In the genomic region with DNA sequence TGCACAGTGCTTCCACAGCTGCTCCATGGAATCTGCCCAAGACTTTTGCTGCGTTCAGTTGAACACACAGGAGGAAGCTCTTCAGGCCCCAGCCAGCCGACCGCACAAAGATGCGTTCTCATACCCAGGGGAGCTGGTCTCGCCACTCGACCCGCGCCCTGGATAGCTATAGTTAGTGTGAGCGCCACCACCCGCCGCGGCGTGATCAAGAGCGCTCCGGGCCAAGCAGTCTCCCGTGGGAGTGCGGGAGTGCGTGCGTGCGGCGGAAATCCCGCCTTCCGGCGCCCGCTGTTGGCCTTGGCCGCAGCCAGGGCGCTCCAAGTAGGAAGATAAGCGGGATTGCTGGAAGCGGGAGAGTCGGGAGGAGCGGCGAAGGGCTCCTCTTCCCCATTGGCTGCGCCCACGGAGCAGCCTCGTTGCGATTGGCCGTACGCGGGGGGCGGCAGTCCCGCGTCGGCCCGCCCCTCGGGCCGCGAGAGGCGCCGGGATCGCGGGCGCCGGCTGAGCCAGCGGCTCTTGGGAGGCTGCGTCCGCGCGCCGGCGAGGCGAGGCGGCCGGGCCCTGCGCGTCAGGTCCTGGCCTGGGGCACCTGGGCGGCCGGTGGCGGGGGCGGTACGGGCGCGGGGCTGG, we compare ENCODE assay signal across 20 cellular contexts. TPM values are rescaled to one million over a fixed set of nuclear protein-coding genes. Genes with fewer than 3 reads are reported as not detected.
A peak's percentile ranks its signal among the peaks of the same experiment; 100 is the strongest.
DNase-seq lines count a peak whose midpoint lies in the region; ATAC-seq and TF ChIP-seq lines count a peak whose summit lies in the region.
"Not testable (repeated sequence)": the region's sequence is repeated elsewhere in the genome, so short reads cannot be mapped to it uniquely, and the experiment has no call there.
"Had no signal": no experiment of that assay in that cellular context is flagged by ENCODE, and none has a peak within 500 bp of the region (broad histone marks: within the 10 kb centered on the region; RNA-seq: fewer than 3 reads in every experiment).

No MANE protein-coding gene starts in this region.

- H3K9ac ChIP-seq in mucosa of rectum (ENCODE audit: low read depth in 1 of 2, low read length in 2 of 2), result not testable (repeated sequence)

- intact Hi-C loops in MCF 10A (cut with micrococcal nuclease); heart left ventricle (cut with DNase I): not testable (repeated sequence)

- H3K4me1 ChIP-seq in heart left ventricle; mucosa of rectum (ENCODE audit: control insufficient read depth in 2 of 2, insufficient read depth in 2 of 2, low read length in 2 of 2): not testable (repeated sequence)

- POLR2A ChIA-PET in BJ (lab: Charles Lee); MCF 10A (lab: Yijun Ruan, JAX): not testable (repeated sequence)

- H3K4me3 ChIP-seq in BJ (ENCODE audit: low read depth, low read length), result peak overlapping the region; percentile 29
- H3K4me3 ChIP-seq in heart left ventricle, result peak overlapping the region in 9 of 12 donors; percentile 25 to 54 (median 35)
- H3K4me3 ChIP-seq in mucosa of rectum (ENCODE audit: low read length in 2 of 2), result peak overlapping the region; percentile 37 to 43

- not testable (repeated sequence) for BruUV-seq in MCF 10A (replicated peaks; lab: Mats Ljungman, UMichigan)

- WGBS in heart left ventricle, 4 donors, result 0% methylated on average over 1 of the region's 72 CpGs; no CpG with 5 or more reads in 3 of the 4 donors

- not testable (repeated sequence) for H3K27me3 ChIP-seq in BJ (ENCODE audit: control insufficient read depth, insufficient read depth, low read length); heart left ventricle; mucosa of rectum (ENCODE audit: control insufficient read depth in 2 of 2, insufficient read depth in 2 of 2, low read length in 2 of 2)

- DNase-seq in BJ (ENCODE audit: low read depth); MCF 10A (ENCODE audit: unreplicated experiment); heart left ventricle; stimulated activated naive B cell treated with anti-CD40 and anti-IgM and Interleukin-4, amounts not matched to agents 10 μg/mL and 1 μg/mL and 100 μg/mL, for 72 hours: not testable (repeated sequence)

- not testable (repeated sequence) for H3K9me3 ChIP-seq in heart left ventricle; mucosa of rectum (ENCODE audit: control insufficient read depth in 2 of 2, low read length in 2 of 2)

- not testable (repeated sequence) for H3K27me3 Mint-ChIP-seq in MCF 10A (ENCODE audit: insufficient read depth, unreplicated experiment); stimulated activated naive B cell treated with anti-CD40 and anti-IgM and Interleukin-4, amounts not matched to agents 10 μg/mL and 1 μg/mL and 100 μg/mL, for 72 hours

- H3K4me1 Mint-ChIP-seq in MCF 10A (ENCODE audit: insufficient read depth, unreplicated experiment); stimulated activated naive B cell treated with anti-CD40 and anti-IgM and Interleukin-4, amounts not matched to agents 10 μg/mL and 1 μg/mL and 100 μg/mL, for 72 hours: not testable (repeated sequence)

- H3K27ac ChIP-seq in heart left ventricle, result peak overlapping the region in 1 of 12 donors; percentile 67
- H3K27ac ChIP-seq in mucosa of rectum (ENCODE audit: low read depth in 2 of 2, low read length in 2 of 2), result not testable (repeated sequence)

- CTCF ChIA-PET in BJ (lab: Yijun Ruan, JAX); MCF 10A (lab: Yijun Ruan, JAX): not testable (repeated sequence)

- TF ChIP-seq POLR2A in heart left ventricle (IDR thresholded peaks at IDR 0.05), result not testable (repeated sequence)

- H3K36me3 Mint-ChIP-seq in MCF 10A (ENCODE audit: insufficient read depth, unreplicated experiment); stimulated activated naive B cell treated with anti-CD40 and anti-IgM and Interleukin-4, amounts not matched to agents 10 μg/mL and 1 μg/mL and 100 μg/mL, for 72 hours: not testable (repeated sequence)

- H3K9me3 Mint-ChIP-seq in MCF 10A (ENCODE audit: unreplicated experiment); stimulated activated naive B cell treated with anti-CD40 and anti-IgM and Interleukin-4, amounts not matched to agents 10 μg/mL and 1 μg/mL and 100 μg/mL, for 72 hours: not testable (repeated sequence)

- not testable (repeated sequence) for H3K27ac Mint-ChIP-seq in MCF 10A (ENCODE audit: low read depth, unreplicated experiment); stimulated activated naive B cell treated with anti-CD40 and anti-IgM and Interleukin-4, amounts not matched to agents 10 μg/mL and 1 μg/mL and 100 μg/mL, for 72 hours

- TF ChIP-seq CTCF in BJ (IDR thresholded peaks at IDR 0.05; ENCODE audit: insufficient read depth, low read depth, low read length); MCF 10A (IDR thresholded peaks at IDR 0.05; ENCODE audit: unreplicated experiment); heart left ventricle (IDR thresholded peaks at IDR 0.05): not testable (repeated sequence)

- ATAC-seq in GM18909 (IDR thresholded peaks at IDR 0.05; ENCODE audit: poor library complexity, unreplicated experiment) (peak; percentile 45), HG03139 (IDR thresholded peaks at IDR 0.05; ENCODE audit: unreplicated experiment) (peak; percentile 61), SK-N-SH treated with all-trans-retinoic acid at 6 μM for 48 hours (peak; percentile 47; the same call in 1 of the 3 replicates), heart left ventricle (peak in 2 of 4 donors; percentile 56 to 58)
- peak; percentile 74 to 78 for ATAC-seq in stimulated activated naive B cell treated with anti-CD40 and anti-IgM and Interleukin-4, amounts not matched to agents 10 μg/mL and 1 μg/mL and 100 μg/mL, for 72 hours (replicated peaks)

- not testable (repeated sequence) for H3K36me3 ChIP-seq in BJ (ENCODE audit: control insufficient read depth, insufficient read depth, low read length); heart left ventricle; mucosa of rectum (ENCODE audit: control insufficient read depth in 2 of 2, insufficient read depth in 2 of 2, low read length in 2 of 2)

- peak overlapping the region; percentile 81 for H3K4me3 Mint-ChIP-seq in MCF 10A (ENCODE audit: unreplicated experiment)
- H3K4me3 Mint-ChIP-seq in stimulated activated naive B cell treated with anti-CD40 and anti-IgM and Interleukin-4, amounts not matched to agents 10 μg/mL and 1 μg/mL and 100 μg/mL, for 72 hours, result not testable (repeated sequence)

RNA-seq across cellular contexts. Expression of gene GOLGA6L25, which starts 35.7 kb away (rescaled TPM):
- not detected in 2 replicates for polyA plus RNA-seq in BJ (2011; rRNA removed)
- not detected in 2 replicates for polyA minus RNA-seq in BJ (2011; rRNA and poly(A)+ RNA removed)
- not detected in 2 replicates for total RNA-seq in MCF 10A (2022)
- not detected for total RNA-seq in heart left ventricle
- polyA plus RNA-seq in heart left ventricle, result not detected
- total RNA-seq: cardiac septum; CD4-positive, CD25-positive, alpha-beta regulatory T cell; dermis blood vessel endothelial cell; foreskin keratinocyte; G401; M059J; mammary epithelial cell; myocyte; osteocyte; right atrium auricular region; Right ventricle myocardium superior; uterus had no signal
- polyA plus RNA-seq: CD4-positive, CD25-positive, alpha-beta regulatory T cell; foreskin keratinocyte; mammary epithelial cell had no signal

RNA-seq across cellular contexts. Expression of gene GOLGA8G, which starts 56.3 kb away (rescaled TPM):
- not detected in 2 replicates for polyA plus RNA-seq in BJ (2011; rRNA removed)
- polyA minus RNA-seq in BJ (2011; rRNA and poly(A)+ RNA removed), result not detected in 2 replicates
- 0.09 TPM in 1 of 2 replicates, not detected in the other for total RNA-seq in MCF 10A (2022)
- not detected for total RNA-seq in heart left ventricle
- not detected for polyA plus RNA-seq in heart left ventricle
- total RNA-seq: cardiac septum; CD4-positive, CD25-positive, alpha-beta regulatory T cell; dermis blood vessel endothelial cell; foreskin keratinocyte; G401; myocyte; osteocyte; right atrium auricular region; Right ventricle myocardium superior; uterus had no signal
- polyA plus RNA-seq: CD4-positive, CD25-positive, alpha-beta regulatory T cell; foreskin keratinocyte; mammary epithelial cell had no signal
